ENCODE assay signal across 8 cellular contexts in the genomic region with DNA sequence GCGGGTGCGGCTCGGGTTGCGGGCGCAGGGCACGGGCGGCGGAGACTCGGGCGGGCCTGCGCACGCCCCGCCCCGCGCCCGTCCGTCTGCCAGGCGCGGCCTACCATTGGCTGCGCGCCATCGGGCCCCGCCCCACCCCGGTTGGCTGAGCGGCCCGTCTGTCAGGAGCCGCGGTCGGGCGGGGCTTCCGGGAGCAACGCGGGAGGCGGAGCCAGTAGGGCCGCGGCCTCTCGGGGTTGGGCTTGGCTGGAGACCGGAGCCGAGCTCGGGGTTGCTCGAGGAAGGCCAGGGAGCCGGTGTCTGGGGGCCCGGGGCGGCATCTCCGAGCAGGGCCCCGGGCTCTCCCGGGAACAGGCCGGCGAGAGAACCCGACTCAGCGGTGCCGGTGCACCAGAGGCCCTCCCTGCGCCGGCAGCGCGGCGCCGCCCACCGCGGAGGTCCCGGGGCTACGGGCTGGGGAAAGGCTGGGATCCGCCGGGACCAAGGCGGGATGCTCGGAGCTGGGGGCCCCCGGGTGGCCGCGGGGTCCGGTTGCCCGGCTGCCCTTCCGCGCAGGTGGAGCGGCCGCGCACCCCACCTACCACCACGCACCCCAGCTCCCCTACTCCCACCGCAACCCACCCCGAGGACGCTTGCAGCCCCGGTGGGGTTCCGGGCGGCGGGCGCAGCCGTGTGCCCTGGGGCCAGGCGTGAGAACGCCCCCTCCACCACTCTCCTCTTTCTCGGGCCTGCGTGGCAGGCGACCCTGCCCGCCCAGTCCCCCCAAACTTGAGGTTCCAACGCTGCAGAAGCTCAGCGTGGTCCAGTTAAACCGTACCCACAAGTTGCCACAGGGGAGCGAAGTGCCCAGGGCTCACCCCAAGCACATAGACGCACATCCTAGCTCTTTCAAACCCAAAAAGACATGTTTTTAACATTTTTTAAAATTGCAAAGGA. TPM values are rescaled to one million over a fixed set of nuclear protein-coding genes. Genes with fewer than 3 reads are reported as not detected.
DNase-seq lines count a peak whose midpoint lies in the region; ATAC-seq and TF ChIP-seq lines count a peak whose summit lies in the region.

A gene (minus strand): TSS at position 58 of the 936 bp plus-strand sequence.

- no peaks in the 10 kb centered on the region for H3K9me3 Mint-ChIP-seq in natural killer cell

- no peaks in the 10 kb centered on the region for H4K20me1 ChIP-seq in fibroblast of lung (ENCODE audit: control insufficient read depth, extremely low read depth, insufficient read depth, low read length)

- peak within 1 kb of the TSS; percentile 86 to 92 for H3K27ac Mint-ChIP-seq in natural killer cell

- intact Hi-C loops in natural killer cell (cut with micrococcal nuclease): no loop called here

- DNase-seq in DMS79 (lab: John Stamatoyannopoulos, UW): peak; percentile 40
- peak; percentile 93 to 96 for DNase-seq in Kasumi-1 (lab: John Stamatoyannopoulos, UW)
- DNase-seq in RPMI8226: peak; percentile 94
- peak; percentile 91 to 95 for DNase-seq in activated T-helper 1 cell treated with anti-CD3 and anti-CD28 coated beads, Interleukin-2, amount 50 U/mL, for 16 hours (ENCODE audit: low read depth in 1 of 2, low spot score in 1 of 2)
- DNase-seq in fibroblast of lung (ENCODE audit: low read depth in 2 of 2): peak; percentile 91 to 94
- peak; percentile 99 for DNase-seq in natural killer cell
- peak; percentile 88 to 96 (median 92) for DNase-seq in stimulated activated naive CD4-positive, alpha-beta T cell (lab: John Stamatoyannopoulos, UW)

- peak within 1 kb of the TSS; percentile 61 for H3K27ac ChIP-seq in fibroblast of lung (ENCODE audit: insufficient read depth, low read length)

- no peaks in the 10 kb centered on the region for H3K4me1 ChIP-seq in fibroblast of lung (ENCODE audit: control insufficient read depth, extremely low read depth, insufficient read depth, low read length)

- H3K36me3 Mint-ChIP-seq in natural killer cell: no peaks in the 10 kb centered on the region

- no peaks in the 10 kb centered on the region for H3K27me3 ChIP-seq in fibroblast of lung (ENCODE audit: control insufficient read depth, insufficient read depth, low read length)

- no peaks in the 10 kb centered on the region for H3K27me3 Mint-ChIP-seq in natural killer cell (ENCODE audit: low read depth in 2 of 2)

- no peak for TF ChIP-seq CTCF in fibroblast of lung (conservative IDR thresholded peaks at IDR 0.05 in 1 of 2, IDR thresholded peaks at IDR 0.05 in 1 of 2; ENCODE audit: low read depth in 1 of 2, low read length in 2 of 2)
- no peak for TF ChIP-seq CTCF in natural killer cell (IDR thresholded peaks at IDR 0.05)

- ATAC-seq in GM21825 (IDR thresholded peaks at IDR 0.05; ENCODE audit: unreplicated experiment): peak; percentile 68
- peak; percentile 89 to 97 (median 89) for ATAC-seq in natural killer cell

- H3K4me2 ChIP-seq in fibroblast of lung (ENCODE audit: extremely low read depth, insufficient read depth, low read length): peak within 1 kb of the TSS; percentile 94

- H3K4me3 Mint-ChIP-seq in natural killer cell: peak within 1 kb of the TSS; percentile 90

- peak within 1 kb of the TSS; percentile 84 for H3K9ac ChIP-seq in fibroblast of lung (ENCODE audit: insufficient read depth, low read length)

- no peaks in the 10 kb centered on the region for H3K9me3 ChIP-seq in fibroblast of lung (ENCODE audit: control insufficient read depth, insufficient read depth, low read depth, low read length)

- H3K4me3 ChIP-seq in fibroblast of lung (replicated peaks in 1 of 4; ENCODE audit: control extremely low read depth in 1 of 4, insufficient read depth in 1 of 4, low read depth in 3 of 4, low read length in 4 of 4): peak within 1 kb of the TSS; percentile 63 to 89 (median 82)

- H3K79me2 ChIP-seq in fibroblast of lung (ENCODE audit: control insufficient read depth, insufficient read depth, low read length): peaks cover 12% of the 10 kb centered on the region

- H3K4me1 Mint-ChIP-seq in natural killer cell: peaks cover 0 to 25% of the 10 kb centered on the region in 2 donors

- peaks cover 13% of the 10 kb centered on the region for H3K36me3 ChIP-seq in fibroblast of lung (ENCODE audit: control insufficient read depth, insufficient read depth, low read length)

- no peak within 1 kb of the TSS for H2AFZ ChIP-seq in fibroblast of lung (ENCODE audit: low read length)

RNA-seq across cellular contexts. Expression of the gene that starts here (rescaled TPM):
- 46.7 and 58.5 TPM in 2 replicates for total RNA-seq in fibroblast of lung
- polyA plus RNA-seq in fibroblast of lung: 51.7 and 69.3 TPM in 2 replicates
- polyA plus RNA-seq in fibroblast of lung (2012): 88.2 and 141 TPM in 2 replicates
- polyA minus RNA-seq in fibroblast of lung (ENCODE audit: low replicate concordance): 120 and 182 TPM in 2 replicates
- total RNA-seq in natural killer cell: 10 to 100 TPM; 27.6 to 35.0 (median 30.6) TPM

Comparison
In these comparisons a context has a peak if more than half of its experiments do, and no peak if none do; other contexts are left out.
1. Peak in every context shown above with its lines: DNase-seq, ATAC-seq, H3K4me3 ChIP-seq and H3K27ac ChIP-seq.
2. DNase-seq: peak in every context shown above with its lines; median percentile 99 in natural killer cell; 94 in Kasumi-1; 94 in RPMI8226; 93 in activated T-helper 1 cell treated with anti-CD3 and anti-CD28 coated beads, Interleukin-2, amount 50 U/mL, for 16 hours; 92 in fibroblast of lung; 92 in stimulated activated naive CD4-positive, alpha-beta T cell; 40 in DMS79.